16 cellular contexts compared by ENCODE assay signal in the genomic region with DNA sequence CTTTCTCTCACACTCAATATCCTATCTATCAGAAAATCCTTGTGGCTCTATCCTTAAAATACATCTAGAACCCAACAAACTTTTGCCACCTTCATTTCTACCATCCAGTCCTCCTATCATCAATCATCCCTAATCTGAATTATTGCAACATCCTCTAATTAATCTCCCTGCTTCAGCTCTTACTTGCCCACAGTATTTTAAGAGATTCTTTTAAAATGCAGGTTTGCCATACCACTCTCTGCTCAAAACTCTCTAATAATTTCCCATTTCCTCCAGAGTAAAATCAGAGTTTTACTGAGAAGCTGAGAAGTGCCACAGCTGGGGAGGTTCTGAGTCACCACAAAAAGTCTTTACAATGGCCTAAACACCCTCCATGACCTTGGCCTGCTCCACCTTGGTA.
DNase-seq lines count a peak whose midpoint lies in the region; ATAC-seq and TF ChIP-seq lines count a peak whose summit lies in the region.
"Had no signal": no experiment of that assay in that cellular context is flagged by ENCODE, and none has a peak within 500 bp of the region (broad histone marks: within the 10 kb centered on the region; RNA-seq: fewer than 3 reads in every experiment).

No MANE protein-coding gene starts in this region.

- in situ Hi-C loops in brain microvascular endothelial cell (cut with HindIII; ENCODE audit: low pct_ligation_motif_present, low sequenced_read_pairs), result no loop called here

- no peaks in the 10 kb centered on the region for H3K4me1 Mint-ChIP-seq in activated T-cell treated with anti-CD3 and anti-CD28 coated beads, Interleukin-2, amount 50 U/mL, for 24 hours (ENCODE audit: low read depth)
- H3K4me1 Mint-ChIP-seq: B cell; CD4-positive, alpha-beta memory T cell had no signal

- no peak overlapping the region for H3K4me3 Mint-ChIP-seq in activated T-cell treated with anti-CD3 and anti-CD28 coated beads, Interleukin-2, amount 50 U/mL, for 24 hours
- H3K4me3 Mint-ChIP-seq: B cell; CD4-positive, alpha-beta memory T cell had no signal

- H3K9me3 ChIP-seq in smooth muscle cell (replicated peaks; ENCODE audit: low read depth), result no peaks in the 10 kb centered on the region
- H3K9me3 ChIP-seq: HAP-1 had no signal

- no peaks in the 10 kb centered on the region for H4K20me1 ChIP-seq in smooth muscle cell (ENCODE audit: low read depth)

- peaks cover 6% of the 10 kb centered on the region for H3F3A ChIP-seq in smooth muscle cell (ENCODE audit: low read depth)

- H3K79me2 ChIP-seq in smooth muscle cell (ENCODE audit: low read depth), result no peaks in the 10 kb centered on the region

- peak; percentile 36 for DNase-seq in EH (ENCODE audit: low read depth)
- no peak for DNase-seq in brain microvascular endothelial cell
- DNase-seq in smooth muscle cell (lab: John Stamatoyannopoulos, UW; ENCODE audit: unreplicated experiment), result no peak
- DNase-seq in activated gamma-delta T cell treated with Interleukin-2 at 50 U/mL for 16 hours, result no peak
- DNase-seq in activated T-cell treated with anti-CD3 and anti-CD28 coated beads, Interleukin-2, amount 50 U/mL, for 24 hours, result no peak
- DNase-seq: C1 segment of cervical spinal cord; CD4-positive, alpha-beta memory T cell; DMS153; DMS79 treated with DMSO at 0.1 percent for 48 hours; GDM1; GOT3 had no signal

- H3K4me2 ChIP-seq in smooth muscle cell, result no peak overlapping the region

- H3K27ac ChIP-seq in brain microvascular endothelial cell (peak overlapping the region; percentile 38), smooth muscle cell (ENCODE audit: low read depth) (peak overlapping the region; percentile 69)
- H3K27ac ChIP-seq: HL-60 had no signal

- no peaks in the 10 kb centered on the region for H3K27me3 ChIP-seq in brain microvascular endothelial cell (replicated peaks)
- H3K27me3 ChIP-seq in smooth muscle cell (ENCODE audit: low read depth), result no peaks in the 10 kb centered on the region

- H3K4me3 ChIP-seq in brain microvascular endothelial cell (ENCODE audit: low read depth, low read length), result no peak overlapping the region
- H3K4me3 ChIP-seq in smooth muscle cell, result no peak overlapping the region
- H3K4me3 ChIP-seq: HAP-1 had no signal

- H3K36me3 Mint-ChIP-seq in activated T-cell treated with anti-CD3 and anti-CD28 coated beads, Interleukin-2, amount 50 U/mL, for 24 hours (ENCODE audit: low read depth), result no peaks in the 10 kb centered on the region
- H3K36me3 Mint-ChIP-seq: CD4-positive, alpha-beta memory T cell had no signal

- H3K27ac Mint-ChIP-seq in activated T-cell treated with anti-CD3 and anti-CD28 coated beads, Interleukin-2, amount 50 U/mL, for 24 hours, result no peak overlapping the region
- H3K27ac Mint-ChIP-seq: B cell; CD4-positive, alpha-beta memory T cell had no signal

- no peak for TF ChIP-seq CTCF in brain microvascular endothelial cell (IDR thresholded peaks at IDR 0.05; ENCODE audit: low read depth, low read length, missing control alignments)
- no peak for TF ChIP-seq CTCF in smooth muscle cell (IDR thresholded peaks at IDR 0.05; ENCODE audit: borderline replicate concordance, insufficient read depth, poor library complexity, severe bottlenecking)

- H3K36me3 ChIP-seq in brain microvascular endothelial cell (replicated peaks), result no peaks in the 10 kb centered on the region
- H3K36me3 ChIP-seq in smooth muscle cell (ENCODE audit: low read depth), result no peaks in the 10 kb centered on the region
- H3K36me3 ChIP-seq: HAP-1 had no signal

- no peak overlapping the region for H2AFZ ChIP-seq in smooth muscle cell (ENCODE audit: low read depth)

- H3K9ac ChIP-seq in smooth muscle cell (ENCODE audit: low read depth), result no peak overlapping the region

- no peaks in the 10 kb centered on the region for H3K27me3 Mint-ChIP-seq in activated T-cell treated with anti-CD3 and anti-CD28 coated beads, Interleukin-2, amount 50 U/mL, for 24 hours
- H3K27me3 Mint-ChIP-seq: B cell; CD4-positive, alpha-beta memory T cell had no signal

- ATAC-seq in HG03432 (IDR thresholded peaks at IDR 0.05; ENCODE audit: unreplicated experiment) (peak; percentile 42), GM19395 (IDR thresholded peaks at IDR 0.05; ENCODE audit: unreplicated experiment) (no peak)

- no peaks in the 10 kb centered on the region for H3K4me1 ChIP-seq in smooth muscle cell (ENCODE audit: low read depth)
- H3K4me1 ChIP-seq: HAP-1 had no signal

- H3K9me3 Mint-ChIP-seq in activated T-cell treated with anti-CD3 and anti-CD28 coated beads, Interleukin-2, amount 50 U/mL, for 24 hours, result no peaks in the 10 kb centered on the region
